ENCODE assay signal across 8 cellular contexts in genomic region chr9:73131376-73131775, GRCh38. TPM values are rescaled to one million over a fixed set of nuclear protein-coding genes. Genes with fewer than 3 reads are reported as not detected.
DNase-seq lines count a peak whose midpoint lies in the region; ATAC-seq and TF ChIP-seq lines count a peak whose summit lies in the region.
"Had no signal": no experiment of that assay in that cellular context is flagged by ENCODE, and none has a peak within 500 bp of the region (broad histone marks: within the 10 kb centered on the region; RNA-seq: fewer than 3 reads in every experiment).

No MANE protein-coding gene starts in this region.

- H3K27ac ChIP-seq in HL-60 (replicated peaks) (peak overlapping the region; percentile 89), foreskin keratinocyte (peak overlapping the region; percentile 99), WERI-Rb-1 (no peak overlapping the region)

- H3K4me1 Mint-ChIP-seq in T-helper 17 cell: peaks cover 18% of the 10 kb centered on the region
- H3K4me1 Mint-ChIP-seq in stimulated activated effector memory CD8-positive, alpha-beta T cell treated with anti-CD3 and anti-CD28 coated beads, Interleukin-12 subunit alpha, Interleukin-12 subunit beta, amount 100 ng/mL, for 72 hours: peaks cover 21% of the 10 kb centered on the region

- H3K4me3 ChIP-seq in HL-60 (replicated peaks; ENCODE audit: insufficient read depth, low read length): no peak overlapping the region
- no peak overlapping the region for H3K4me3 ChIP-seq in WERI-Rb-1 (ENCODE audit: low read depth, low read length)

- H3K27me3 ChIP-seq in HL-60 (ENCODE audit: insufficient read depth, poor library complexity, severe bottlenecking): no peaks in the 10 kb centered on the region
- no peaks in the 10 kb centered on the region for H3K27me3 ChIP-seq in foreskin keratinocyte
- no peaks in the 10 kb centered on the region for H3K27me3 ChIP-seq in WERI-Rb-1 (ENCODE audit: insufficient read depth, low read depth, severe bottlenecking)

- H3K9me3 ChIP-seq in T-helper 17 cell (ENCODE audit: control insufficient read depth, low read length, poor library complexity, severe bottlenecking) (no peaks in the 10 kb centered on the region), WERI-Rb-1 (ENCODE audit: severe bottlenecking) (peaks cover 3% of the 10 kb centered on the region)

- H3K36me3 Mint-ChIP-seq in T-helper 17 cell (ENCODE audit: low read depth): peaks cover 5% of the 10 kb centered on the region
- peaks cover 6% of the 10 kb centered on the region for H3K36me3 Mint-ChIP-seq in stimulated activated effector memory CD8-positive, alpha-beta T cell treated with anti-CD3 and anti-CD28 coated beads, Interleukin-12 subunit alpha, Interleukin-12 subunit beta, amount 100 ng/mL, for 72 hours

- H3K27ac Mint-ChIP-seq in T-helper 17 cell: peak overlapping the region; percentile 99
- peak overlapping the region; percentile 92 for H3K27ac Mint-ChIP-seq in stimulated activated effector memory CD8-positive, alpha-beta T cell treated with anti-CD3 and anti-CD28 coated beads, Interleukin-12 subunit alpha, Interleukin-12 subunit beta, amount 100 ng/mL, for 72 hours

- TF ChIP-seq CTCF in HL-60 (IDR thresholded peaks at IDR 0.05; ENCODE audit: insufficient read depth, low read length) (no peak), foreskin keratinocyte (conservative IDR thresholded peaks at IDR 0.05) (no peak), WERI-Rb-1 (IDR thresholded peaks at IDR 0.05; ENCODE audit: low read depth, low read length) (no peak)

- DNase-seq in HL-60 (ENCODE audit: low read depth in 1 of 2, low spot score in 1 of 2) (no peak), T-helper 17 cell (no peak), foreskin keratinocyte (no peak), DMS53 treated with DMSO at 0.1 percent for 48 hours (lab: John Stamatoyannopoulos, UW; ENCODE audit: unreplicated experiment) (no peak), WERI-Rb-1 (no peak)
- DNase-seq in stimulated activated effector memory CD8-positive, alpha-beta T cell treated with anti-CD3 and anti-CD28 coated beads, Interleukin-12 subunit alpha, Interleukin-12 subunit beta, amount 100 ng/mL, for 72 hours (ENCODE audit: low spot score in 2 of 2): no peak
- DNase-seq: NCI-H187 treated with DMSO at 0.1 percent for 48 hours had no signal

- ATAC-seq in T-helper 17 cell (no peak), foreskin keratinocyte (no peak), GM18870 (IDR thresholded peaks at IDR 0.05; ENCODE audit: unreplicated experiment) (no peak)
- ATAC-seq in stimulated activated effector memory CD8-positive, alpha-beta T cell treated with anti-CD3 and anti-CD28 coated beads, Interleukin-12 subunit alpha, Interleukin-12 subunit beta, amount 100 ng/mL, for 72 hours: no peak

- H3K4me3 Mint-ChIP-seq in T-helper 17 cell: peak overlapping the region; percentile 96
- peak overlapping the region; percentile 67 for H3K4me3 Mint-ChIP-seq in stimulated activated effector memory CD8-positive, alpha-beta T cell treated with anti-CD3 and anti-CD28 coated beads, Interleukin-12 subunit alpha, Interleukin-12 subunit beta, amount 100 ng/mL, for 72 hours

- no peaks in the 10 kb centered on the region for H3K36me3 ChIP-seq in WERI-Rb-1

- peaks cover 35% of the 10 kb centered on the region for H3K4me1 ChIP-seq in foreskin keratinocyte

- no peaks in the 10 kb centered on the region for H3K9me3 Mint-ChIP-seq in stimulated activated effector memory CD8-positive, alpha-beta T cell treated with anti-CD3 and anti-CD28 coated beads, Interleukin-12 subunit alpha, Interleukin-12 subunit beta, amount 100 ng/mL, for 72 hours

- no peaks in the 10 kb centered on the region for H3K27me3 Mint-ChIP-seq in T-helper 17 cell

RNA-seq across cellular contexts. Expression of gene ANXA1, which starts 20.3 kb away (rescaled TPM):
- total RNA-seq in T-helper 17 cell (100 to 1,000 TPM; 553 to 928 TPM), foreskin keratinocyte (880 and 908 TPM in 2 replicates)
- polyA plus RNA-seq in foreskin keratinocyte: 712 and 776 TPM in 2 replicates
